ENCODE assay signal across 8 cellular contexts in genomic region chr20:23145281-23145700, GRCh38. TPM values are rescaled to one million over a fixed set of nuclear protein-coding genes. Genes with fewer than 3 reads are reported as not detected.
A peak's percentile ranks its signal among the peaks of the same experiment; 100 is the strongest.
DNase-seq lines count a peak whose midpoint lies in the region; ATAC-seq and TF ChIP-seq lines count a peak whose summit lies in the region.
"Had no signal": no experiment of that assay in that cellular context is flagged by ENCODE, and none has a peak within 500 bp of the region (broad histone marks: within the 10 kb centered on the region; RNA-seq: fewer than 3 reads in every experiment).

No MANE protein-coding gene starts in this region.

- H3K56ac ChIP-seq in IMR-90 (ENCODE audit: extremely low read depth, insufficient read depth, low read length): no peak overlapping the region

- H3K14ac ChIP-seq in IMR-90 (replicated peaks; ENCODE audit: low read depth, low read length): peak overlapping the region; percentile 49

- no peaks in the 10 kb centered on the region for H4K20me1 ChIP-seq in IMR-90 (ENCODE audit: insufficient read depth, low read length)

- H3K9me1 ChIP-seq in IMR-90 (ENCODE audit: insufficient read depth, low read length): peaks cover 36% of the 10 kb centered on the region

- no peak overlapping the region for H3K9ac ChIP-seq in IMR-90 (ENCODE audit: low read depth, low read length)

- H2AFZ ChIP-seq in IMR-90 (replicated peaks; ENCODE audit: low read length, poor library complexity): peak overlapping the region; percentile 58

- H3K27ac ChIP-seq in IMR-90 (ENCODE audit: insufficient read depth, low read length): no peak overlapping the region

- dilution Hi-C loops in IMR-90 (cut with HindIII; ENCODE audit: low sequenced_read_pairs, unreplicated experiment): no loop called here

- 65% methylated on average over 7 of the region's 9 CpGs; no CpG with 5 or more reads in 1 of the 2 experiments for WGBS in IMR-90 (ENCODE audit: extremely low coverage in 2 of 2, insufficient read length in 1 of 2), 2 experiments

- H3K27me3 ChIP-seq in IMR-90 (ENCODE audit: control insufficient read depth, insufficient read depth, low read length): no peaks in the 10 kb centered on the region

- no peak for TF ChIP-seq CTCF in IMR-90 (conservative IDR thresholded peaks at IDR 0.05; ENCODE audit: low read depth, low read length)

- in situ Hi-C loops in IMR-90 (cut with MboI; ENCODE audit: low sequenced_read_pairs): no loop called here

- POLR2A ChIA-PET in IMR-90 (lab: Charles Lee; ENCODE audit: unreplicated experiment): interaction anchor here (0.7 kb wide), 1 partner anchor 89 kb away, joined by 4 read pairs; no protein-coding TSS in a partner anchor

- H3K4ac ChIP-seq in IMR-90 (ENCODE audit: low read depth, low read length): peak overlapping the region; percentile 52

- no peak overlapping the region for H3K18ac ChIP-seq in IMR-90 (ENCODE audit: low read depth, low read length)

- no peak for TF ChIP-seq RAD21 in IMR-90 (IDR thresholded peaks at IDR 0.05; ENCODE audit: low read length)

- CTCF ChIA-PET in IMR-90 (lab: Yijun Ruan, JAX): no interaction called here

- H4K91ac ChIP-seq in IMR-90 (ENCODE audit: insufficient read depth, low read depth, low read length): peak overlapping the region; percentile 5; the same call in 1 of the 2 replicates

- no peaks in the 10 kb centered on the region for H3K9me3 ChIP-seq in IMR-90 (ENCODE audit: control insufficient read depth, insufficient read depth, low read length)

- intact Hi-C loops in IMR-90 (cut with micrococcal nuclease): loop anchor here (10.0 kb wide), 1 partner anchor 210 kb away; the partner anchor contains the start of gene NXT1

- peak overlapping the region; percentile 25; the same call in 1 of the 3 replicates for H2BK15ac ChIP-seq in IMR-90 (ENCODE audit: low read depth, low read length)

- H2AK9ac ChIP-seq in IMR-90 (replicated peaks; ENCODE audit: low read depth, low read length, poor library complexity): no peak overlapping the region

- H2BK20ac ChIP-seq in IMR-90 (ENCODE audit: low read depth, low read length): peak overlapping the region; percentile 30; the same call in 1 of the 2 replicates

- H3K4me3 ChIP-seq in IMR-90 (ENCODE audit: insufficient read depth, low read depth, low read length): no peak overlapping the region

- no peak overlapping the region for H4K5ac ChIP-seq in IMR-90 (ENCODE audit: low read depth, low read length)

- H3K23ac ChIP-seq in IMR-90 (ENCODE audit: low read depth, low read length): peak overlapping the region; percentile 15; the same call in 1 of the 2 replicates

- peak overlapping the region; percentile 56 for H2AK5ac ChIP-seq in IMR-90 (ENCODE audit: low read depth, low read length)

- H4K8ac ChIP-seq in IMR-90 (ENCODE audit: low read depth in 2 of 2, low read length in 2 of 2): peak overlapping the region in 1 of 2 experiments; percentile 13; a peak in 1 of 4 replicates

- no peak overlapping the region for H2BK5ac ChIP-seq in IMR-90 (ENCODE audit: low read depth, low read length, poor library complexity, severe bottlenecking)

- no TSS peak for BruUV-seq in IMR-90 (replicated peaks; lab: Mats Ljungman, UMichigan)

- H3K79me1 ChIP-seq in IMR-90 (ENCODE audit: low read depth in 1 of 2, low read length in 2 of 2): no peaks in the 10 kb centered on the region

- DNase-seq in IMR-90: peak; percentile 56
- peak; percentile 88 for DNase-seq in amniotic epithelial cell (ENCODE audit: low read depth)
- peak; percentile 46 for DNase-seq in iris pigment epithelial cell (ENCODE audit: low read depth)
- DNase-seq in stromal cell of bone marrow (ENCODE audit: low read depth): peak; percentile 63
- no peak for DNase-seq in NCI-H187 treated with DMSO at 0.1 percent for 48 hours (lab: John Stamatoyannopoulos, UW)
- DNase-seq: NCI-H187 had no signal

- peak overlapping the region; percentile 28 for H2BK120ac ChIP-seq in IMR-90 (ENCODE audit: low read depth, low read length)

- H3K36me3 ChIP-seq in IMR-90 (ENCODE audit: control insufficient read depth, insufficient read depth, low read length): no peaks in the 10 kb centered on the region

- no peak overlapping the region for H3K4me2 ChIP-seq in IMR-90 (ENCODE audit: low read depth, low read length)

- peaks cover 29% of the 10 kb centered on the region for H3K4me1 ChIP-seq in IMR-90 (ENCODE audit: control insufficient read depth, insufficient read depth, low read length)

- ATAC-seq in IMR-90 (ENCODE audit: low read depth): 0 out of 2 replicates have a peak, but pooled peaks have one; percentile 3
- no peak for ATAC-seq in HG03378 (IDR thresholded peaks at IDR 0.05; ENCODE audit: unreplicated experiment)
- no peak for ATAC-seq in GM18861 (IDR thresholded peaks at IDR 0.05; ENCODE audit: unreplicated experiment)

- TF ChIP-seq POLR2A in IMR-90 (IDR thresholded peaks at IDR 0.05; ENCODE audit: low read depth, low read length): no peak

TF ChIP-seq in IMR-90, 13 proteins besides CTCF, POLR2A, EP300 and RAD21:
- peak; percentile 87 for TF ChIP-seq BHLHE40 (IDR thresholded peaks at IDR 0.05; ENCODE audit: low read depth, low read length)
- TF ChIP-seq FOS (IDR thresholded peaks at IDR 0.05; ENCODE audit: low read depth, low read length): peak; percentile 38; the same call in 1 of the 2 replicates
- no peak for TF ChIP-seq MAZ (IDR thresholded peaks at IDR 0.05; ENCODE audit: borderline replicate concordance, low read depth, low read length)
- TF ChIP-seq USF2 (IDR thresholded peaks at IDR 0.05; ENCODE audit: low read depth, low read length): peak; percentile 64

RNA-seq across cellular contexts. Expression of gene CD93, which starts 59.2 kb away (rescaled TPM):
- total RNA-seq in IMR-90 (2012; rRNA removed): under 0.01 TPM in 1 of 2 replicates, not detected in the other
- 0.02 TPM in 1 of 2 replicates, not detected in the other for polyA plus RNA-seq in IMR-90 (2012; rRNA removed)
- polyA plus RNA-seq in IMR-90 (2012; cell fraction: cytosol; rRNA removed): not detected in 2 replicates
- not detected in 2 replicates for polyA plus RNA-seq in IMR-90 (2012; cell fraction: nucleus; rRNA removed; ENCODE audit: low replicate concordance)
